Comparison of ENCODE assay signal across 8 cellular contexts in the genomic region with DNA sequence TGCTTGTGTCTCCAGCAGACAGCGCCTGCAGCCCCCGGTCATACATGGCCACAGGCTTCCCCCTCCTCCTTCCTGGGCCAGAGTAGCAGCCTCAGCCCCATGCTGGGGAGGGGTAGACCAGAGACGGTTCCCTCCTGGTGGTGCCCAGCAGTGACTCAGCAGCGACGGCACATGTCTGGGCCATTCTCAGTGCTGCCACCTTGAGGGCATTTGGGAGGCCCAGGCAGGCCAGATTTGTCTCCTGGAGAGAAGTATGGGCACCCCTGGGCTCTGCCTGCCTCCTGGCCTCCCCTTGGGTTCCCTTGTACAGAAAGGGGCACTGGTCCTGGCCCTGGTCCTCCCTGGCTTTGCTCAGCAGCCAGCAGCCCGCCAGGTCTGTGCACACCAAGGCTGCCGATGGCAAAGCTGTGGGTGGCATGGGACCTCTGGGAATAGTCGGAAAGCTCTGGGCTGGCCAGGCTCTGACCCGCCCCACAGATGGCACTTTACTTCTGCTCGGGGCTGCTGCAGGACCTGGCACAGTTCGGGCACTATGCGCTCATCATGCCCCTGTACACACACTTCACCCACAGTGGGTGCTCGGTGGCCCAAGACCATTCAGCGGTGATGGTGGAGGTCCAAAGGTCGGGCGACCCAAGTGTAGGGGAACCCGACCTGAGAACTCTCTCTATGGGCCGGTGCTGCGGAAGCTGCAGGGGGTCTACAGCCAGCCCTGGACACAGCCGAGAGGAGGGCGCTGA. TPM values are rescaled to one million over a fixed set of nuclear protein-coding genes. Genes with fewer than 3 reads are reported as not detected.
A peak's percentile ranks its signal among the peaks of the same experiment; 100 is the strongest.
DNase-seq lines count a peak whose midpoint lies in the region; ATAC-seq lines count a peak whose summit lies in the region.

No MANE protein-coding gene starts in this region.

- intact Hi-C loops in left colon (cut with DNase I, micrococcal nuclease): loop anchor here in 1 of 2 donors (5.0 kb wide), 1 partner anchor 73 kb away; no protein-coding TSS in a partner anchor

- peak; percentile 65 for DNase-seq in D341Med (ENCODE audit: low spot score)
- peak; percentile 72 for DNase-seq in HK-2 (ENCODE audit: unreplicated experiment)
- peak; percentile 50 for DNase-seq in T follicular helper cell (ENCODE audit: low read depth)
- peak; percentile 51 for DNase-seq in amniotic epithelial cell (ENCODE audit: low read depth)
- peak in 1 of 2 donors; percentile 57 for DNase-seq in left colon
- peak; percentile 10 to 18 for DNase-seq in stimulated activated CD8-positive, alpha-beta memory T cell treated with anti-CD3 and anti-CD28 coated beads, Interleukin-2, amount 100 ng/mL, for 1 hour (ENCODE audit: low read depth in 2 of 2)

- peak; percentile 45 for ATAC-seq in left colon
- no peak for ATAC-seq in HG03469 (IDR thresholded peaks at IDR 0.05; ENCODE audit: unreplicated experiment)
- no peak for ATAC-seq in GM19463 (IDR thresholded peaks at IDR 0.05; ENCODE audit: unreplicated experiment)

RNA-seq across cellular contexts. Expression of gene ALPI, which starts 11.4 kb away (rescaled TPM):
- 10 to 100 TPM; 15.9 to 21.1 TPM for total RNA-seq in left colon

RNA-seq across cellular contexts. Expression of gene ALPG, which starts 37.9 kb away (rescaled TPM):
- total RNA-seq in left colon: 1 to 10 TPM in 1 of 2 donors, under 1 TPM in 1; 0.56 to 1.8 TPM

RNA-seq across cellular contexts. Expression of gene ECEL1, which starts 43.1 kb away (rescaled TPM):
- not detected for total RNA-seq in left colon
